27 cellular contexts compared by ENCODE assay signal in genomic region chr6:31179042-31179386, GRCh38. TPM values are rescaled to one million over a fixed set of nuclear protein-coding genes. Genes with fewer than 3 reads are reported as not detected.
DNase-seq lines count a peak whose midpoint lies in the region; ATAC-seq, FAIRE-seq and TF ChIP-seq lines count a peak whose summit lies in the region.
"Had no signal": no experiment of that assay in that cellular context is flagged by ENCODE, and none has a peak within 500 bp of the region (broad histone marks: within the 10 kb centered on the region; RNA-seq: fewer than 3 reads in every experiment).

No MANE protein-coding gene starts in this region.

- H3K27me3 ChIP-seq in left ventricle myocardium inferior (ENCODE audit: low read depth) (no peaks in the 10 kb centered on the region), heart left ventricle (no peaks in the 10 kb centered on the region), endothelial cell of umbilical vein (ENCODE audit: control insufficient read depth in 2 of 2, insufficient read depth in 2 of 2, low read length in 2 of 2) (no peaks in the 10 kb centered on the region)
- H3K27me3 ChIP-seq: left lung, sigmoid colon, suprapubic skin, uterus had no signal

- TF ChIP-seq POLR2A in heart left ventricle (IDR thresholded peaks at IDR 0.05) (no peak), endothelial cell of umbilical vein (IDR thresholded peaks at IDR 0.05; ENCODE audit: low read depth, low read length) (no peak), GM12892 (IDR thresholded peaks at IDR 0.05; ENCODE audit: low read depth, low read length) (no peak)

- intact Hi-C loops in left ventricle myocardium inferior (cut with micrococcal nuclease): no loop called here
- intact Hi-C loops in heart left ventricle (cut with DNase I): loop anchor here in 1 of 10 donors (5.0 kb wide), 1 partner anchor 42 kb away; the partner anchor contains the start of gene PSORS1C2
- intact Hi-C loops in endothelial cell of umbilical vein (cut with micrococcal nuclease): no loop called here

- CTCF ChIA-PET in endothelial cell of umbilical vein (lab: Charles Lee): interaction anchor here (1.2 to 2.9 kb wide), 2 partner anchors 13 to 42 kb away, joined by 3 to 12 read pairs; no protein-coding TSS in a partner anchor

- H3K4me1 Mint-ChIP-seq in T-helper 17 cell: peaks cover 19% of the 10 kb centered on the region
- peaks cover 22% of the 10 kb centered on the region for H3K4me1 Mint-ChIP-seq in stimulated activated memory B cell treated with anti-CD40 and anti-IgM and Interleukin-4, amounts not matched to agents 10 μg/mL and 1 μg/mL and 100 μg/mL, for 72 hours
- H3K4me1 Mint-ChIP-seq: mesothelial cell of epicardium, neural crest cell had no signal

- no TSS peak for BruUV-seq in endothelial cell of umbilical vein (replicated peaks; lab: Mats Ljungman, UMichigan)

- H4K20me1 ChIP-seq in endothelial cell of umbilical vein (replicated peaks; ENCODE audit: control insufficient read depth, extremely low read depth, insufficient read depth, low read length): no peaks in the 10 kb centered on the region

- H3K27ac ChIP-seq in left ventricle myocardium inferior (replicated peaks) (peak overlapping the region; percentile 0), heart left ventricle (no peak overlapping the region), endothelial cell of umbilical vein (ENCODE audit: insufficient read depth, low read depth, low read length) (no peak overlapping the region)
- H3K27ac ChIP-seq: coronary artery, left lung, sigmoid colon, suprapubic skin, uterus had no signal

- no peaks in the 10 kb centered on the region for H3K9me3 Mint-ChIP-seq in stimulated activated memory B cell treated with anti-CD40 and anti-IgM and Interleukin-4, amounts not matched to agents 10 μg/mL and 1 μg/mL and 100 μg/mL, for 72 hours
- H3K9me3 Mint-ChIP-seq: mesothelial cell of epicardium, neural crest cell had no signal

- H3K9me1 ChIP-seq in endothelial cell of umbilical vein (replicated peaks; ENCODE audit: control insufficient read depth, extremely low read depth, insufficient read depth, low read length): no peaks in the 10 kb centered on the region

- H3K4me3 Mint-ChIP-seq in T-helper 17 cell: peak overlapping the region; percentile 4
- H3K4me3 Mint-ChIP-seq in stimulated activated memory B cell treated with anti-CD40 and anti-IgM and Interleukin-4, amounts not matched to agents 10 μg/mL and 1 μg/mL and 100 μg/mL, for 72 hours: no peak overlapping the region
- H3K4me3 Mint-ChIP-seq: mesothelial cell of epicardium, neural crest cell had no signal

- H3K4me3 ChIP-seq in left ventricle myocardium inferior: no peak overlapping the region
- H3K4me3 ChIP-seq in heart left ventricle: no peak overlapping the region
- no peak overlapping the region for H3K4me3 ChIP-seq in endothelial cell of umbilical vein (replicated peaks in 1 of 3; ENCODE audit: insufficient read depth in 1 of 3, low read depth in 1 of 3, low read length in 3 of 3)
- H3K4me3 ChIP-seq: coronary artery, HAP-1, K562, sigmoid colon, suprapubic skin, uterus had no signal

- dilution Hi-C loops in endothelial cell of umbilical vein (cut with MboI; ENCODE audit: extremely low pct_ligation_motif_present, low sequenced_read_pairs): no loop called here

- ATAC-seq in heart left ventricle (no peak), T-helper 17 cell (no peak)
- ATAC-seq in stimulated activated memory B cell treated with anti-CD40 and anti-IgM and Interleukin-4, amounts not matched to agents 10 μg/mL and 1 μg/mL and 100 μg/mL, for 72 hours: no peak
- ATAC-seq: left lung had no signal

- no peaks in the 10 kb centered on the region for H3K27me3 Mint-ChIP-seq in T-helper 17 cell
- H3K27me3 Mint-ChIP-seq in stimulated activated memory B cell treated with anti-CD40 and anti-IgM and Interleukin-4, amounts not matched to agents 10 μg/mL and 1 μg/mL and 100 μg/mL, for 72 hours: no peaks in the 10 kb centered on the region

- peak overlapping the region; percentile 47 for H2AFZ ChIP-seq in endothelial cell of umbilical vein (ENCODE audit: low read depth, low read length)

- no peaks in the 10 kb centered on the region for H3K9me3 ChIP-seq in left ventricle myocardium inferior (replicated peaks)
- H3K9me3 ChIP-seq in heart left ventricle: no peaks in the 10 kb centered on the region
- no peaks in the 10 kb centered on the region for H3K9me3 ChIP-seq in T-helper 17 cell (ENCODE audit: control insufficient read depth, low read length, poor library complexity, severe bottlenecking)
- H3K9me3 ChIP-seq in endothelial cell of umbilical vein (replicated peaks; ENCODE audit: control insufficient read depth, insufficient read depth, low read length): no peaks in the 10 kb centered on the region
- H3K9me3 ChIP-seq: HAP-1, left lung, sigmoid colon, suprapubic skin, uterus had no signal

- H3K79me2 ChIP-seq in endothelial cell of umbilical vein (ENCODE audit: control insufficient read depth, insufficient read depth, low read length): no peaks in the 10 kb centered on the region

- DNase-seq in left ventricle myocardium inferior (no peak), heart left ventricle (no peak), T-helper 17 cell (no peak), endothelial cell of umbilical vein (ENCODE audit: low read depth, low spot score) (no peak), GOT3 (lab: John Stamatoyannopoulos, UW) (no peak), islet precursor cell (no peak), GM12892 (ENCODE audit: insufficient read length) (no peak)
- DNase-seq: activated gamma-delta T cell treated with Interleukin-2 at 50 U/mL for 16 hours, amniotic stem cell, head of caudate nucleus, left lung, MV-4-11, NCI-H1694 treated with DMSO at 0.1 percent for 48 hours, NCI-H69, sigmoid colon, uterus had no signal

- H3K4me1 ChIP-seq in left ventricle myocardium inferior (peaks cover 41% of the 10 kb centered on the region), heart left ventricle (peaks cover 0 to 42% (median 0%) of the 10 kb centered on the region in 12 donors), endothelial cell of umbilical vein (ENCODE audit: control insufficient read depth, extremely low read depth, insufficient read depth, low read length) (peaks cover 6% of the 10 kb centered on the region)
- H3K4me1 ChIP-seq: HAP-1, uterus had no signal

- POLR2A ChIA-PET in endothelial cell of umbilical vein (lab: Charles Lee): no interaction called here

- peaks cover 6% of the 10 kb centered on the region for H3K36me3 ChIP-seq in left ventricle myocardium inferior
- peaks cover 0 to 4% (median 0%) of the 10 kb centered on the region in 9 donors for H3K36me3 ChIP-seq in heart left ventricle
- H3K36me3 ChIP-seq in endothelial cell of umbilical vein (ENCODE audit: control insufficient read depth in 2 of 2, extremely low read depth in 1 of 2, insufficient read depth in 2 of 2, low read length in 2 of 2): no peaks in the 10 kb centered on the region
- H3K36me3 ChIP-seq: HAP-1, sigmoid colon, uterus had no signal

- H3K27ac Mint-ChIP-seq in T-helper 17 cell: peak overlapping the region; percentile 1
- H3K27ac Mint-ChIP-seq in stimulated activated memory B cell treated with anti-CD40 and anti-IgM and Interleukin-4, amounts not matched to agents 10 μg/mL and 1 μg/mL and 100 μg/mL, for 72 hours: peak overlapping the region; percentile 7
- H3K27ac Mint-ChIP-seq: mesothelial cell of epicardium, progenitor cell of endocrine pancreas had no signal

- no peak overlapping the region for H3K9ac ChIP-seq in endothelial cell of umbilical vein (replicated peaks; ENCODE audit: extremely low read depth, insufficient read depth, low read length)

- no peak overlapping the region for H3K4me2 ChIP-seq in endothelial cell of umbilical vein (ENCODE audit: insufficient read depth, low read length)

- H3K36me3 Mint-ChIP-seq in T-helper 17 cell (ENCODE audit: low read depth): no peaks in the 10 kb centered on the region
- no peaks in the 10 kb centered on the region for H3K36me3 Mint-ChIP-seq in stimulated activated memory B cell treated with anti-CD40 and anti-IgM and Interleukin-4, amounts not matched to agents 10 μg/mL and 1 μg/mL and 100 μg/mL, for 72 hours
- H3K36me3 Mint-ChIP-seq: mesothelial cell of epicardium had no signal

- no peak for TF ChIP-seq CTCF in left ventricle myocardium inferior (IDR thresholded peaks at IDR 0.05; ENCODE audit: borderline replicate concordance)
- TF ChIP-seq CTCF in heart left ventricle (IDR thresholded peaks at IDR 0.05): no peak
- TF ChIP-seq CTCF in endothelial cell of umbilical vein (IDR thresholded peaks at IDR 0.05; ENCODE audit: extremely low read depth in 1 of 2, insufficient read depth in 1 of 2, low read depth in 1 of 2, low read length in 2 of 2): no peak

- no peak for FAIRE-seq in endothelial cell of umbilical vein (lab: Jason Lieb, UNC)
- FAIRE-seq in GM12892 (lab: Jason Lieb, UNC): no peak
- FAIRE-seq: bronchial epithelial cell, endometrium, K562 had no signal

- 62 to 78% (median 72%) methylated on average over 4 of the region's 4 CpGs for WGBS in heart left ventricle, 4 donors

RNA-seq across cellular contexts. Expression of gene POU5F1, which starts 8.5 kb away (rescaled TPM):
- total RNA-seq in left ventricle myocardium inferior (0.69 TPM), heart left ventricle (1 to 10 TPM in 1 of 9 donors, under 1 TPM in 7, not detected in 1; 0.16 to 1.3 (median 0.31) TPM), T-helper 17 cell (not detected), endothelial cell of umbilical vein (not detected in 2 replicates)
- polyA plus RNA-seq in heart left ventricle (under 1 TPM; 0.72 to 0.91 TPM), endothelial cell of umbilical vein (0.63 and 0.94 TPM in 2 replicates)
- polyA plus RNA-seq in endothelial cell of umbilical vein (2011; cell fraction: cytosol; rRNA removed): 0.04 TPM in 1 of 2 replicates, not detected in the other
- polyA plus RNA-seq in endothelial cell of umbilical vein (2011; cell fraction: nucleus; rRNA removed): 0.24 TPM in 1 of 2 replicates, not detected in the other
- 0.22 and 0.33 TPM in 2 replicates for polyA plus RNA-seq in endothelial cell of umbilical vein (2012)
- polyA minus RNA-seq in endothelial cell of umbilical vein: 0.85 TPM in 1 of 2 replicates, not detected in the other
- polyA minus RNA-seq in endothelial cell of umbilical vein (2011; cell fraction: cytosol; rRNA and poly(A)+ RNA removed): not detected
- polyA minus RNA-seq in endothelial cell of umbilical vein (2011; cell fraction: nucleus; rRNA and poly(A)+ RNA removed): not detected in 2 replicates
- polyA plus RNA-seq in GM12892 (2012; ENCODE audit: missing spikeins): 4.1 TPM
- total RNA-seq: mesothelial cell of epicardium, neural crest cell had no signal

RNA-seq across cellular contexts. Expression of gene TCF19, which starts 20.6 kb away (rescaled TPM):
- total RNA-seq in left ventricle myocardium inferior (2.8 TPM), heart left ventricle (10 to 100 TPM in 1 of 9 donors, 1 to 10 TPM in 8; 1.8 to 12.9 (median 2.7) TPM), T-helper 17 cell (1 to 10 TPM; 3.7 to 4.1 TPM), endothelial cell of umbilical vein (28.0 and 31.7 TPM in 2 replicates)
- polyA plus RNA-seq in heart left ventricle (1 to 10 TPM; 1.8 to 2.6 TPM), endothelial cell of umbilical vein (13.9 and 14.5 TPM in 2 replicates)
- 17.9 and 18.4 TPM in 2 replicates for polyA plus RNA-seq in endothelial cell of umbilical vein (2011; cell fraction: cytosol; rRNA removed)
- polyA plus RNA-seq in endothelial cell of umbilical vein (2011; cell fraction: nucleus; rRNA removed): 18.3 and 23.7 TPM in 2 replicates
- 8.6 and 18.4 TPM in 2 replicates for polyA plus RNA-seq in endothelial cell of umbilical vein (2012)
- polyA minus RNA-seq in endothelial cell of umbilical vein: 10.4 and 12.6 TPM in 2 replicates
- polyA minus RNA-seq in endothelial cell of umbilical vein (2011; cell fraction: cytosol; rRNA and poly(A)+ RNA removed): 19.5 TPM
- 5.6 and 6.6 TPM in 2 replicates for polyA minus RNA-seq in endothelial cell of umbilical vein (2011; cell fraction: nucleus; rRNA and poly(A)+ RNA removed)
- polyA plus RNA-seq in GM12892 (2012; ENCODE audit: missing spikeins): 43.0 TPM

RNA-seq across cellular contexts. Expression of gene CCHCR1, which starts 21.4 kb away (rescaled TPM):
- 13.3 TPM for total RNA-seq in left ventricle myocardium inferior
- 10 to 100 TPM in 6 of 9 donors, 1 to 10 TPM in 3; 6.0 to 16.4 (median 12.5) TPM for total RNA-seq in heart left ventricle
- polyA plus RNA-seq in heart left ventricle: 10 to 100 TPM in 1 of 2 donors, 1 to 10 TPM in 1; 10.0 to 10.3 TPM
- 10 to 100 TPM; 17.9 to 18.0 TPM for total RNA-seq in T-helper 17 cell
- total RNA-seq in endothelial cell of umbilical vein: 22.9 and 23.2 TPM in 2 replicates
- 12.0 and 12.8 TPM in 2 replicates for polyA plus RNA-seq in endothelial cell of umbilical vein
- polyA plus RNA-seq in endothelial cell of umbilical vein (2011; cell fraction: cytosol; rRNA removed): 15.1 and 16.7 TPM in 2 replicates
- polyA plus RNA-seq in endothelial cell of umbilical vein (2011; cell fraction: nucleus; rRNA removed): 46.6 and 48.1 TPM in 2 replicates
- 14.3 and 15.9 TPM in 2 replicates for polyA plus RNA-seq in endothelial cell of umbilical vein (2012)
- polyA minus RNA-seq in endothelial cell of umbilical vein: 11.4 and 12.8 TPM in 2 replicates
- polyA minus RNA-seq in endothelial cell of umbilical vein (2011; cell fraction: cytosol; rRNA and poly(A)+ RNA removed): 9.7 TPM
- 11.2 and 15.5 TPM in 2 replicates for polyA minus RNA-seq in endothelial cell of umbilical vein (2011; cell fraction: nucleus; rRNA and poly(A)+ RNA removed)
- polyA plus RNA-seq in GM12892 (2012; ENCODE audit: missing spikeins): 38.9 TPM

RNA-seq across cellular contexts. Expression of gene PSORS1C2, which starts 40.1 kb away (rescaled TPM):
- total RNA-seq in left ventricle myocardium inferior: not detected
- not detected for total RNA-seq in heart left ventricle
- polyA plus RNA-seq in heart left ventricle: not detected
- total RNA-seq in T-helper 17 cell: not detected
- not detected in 2 replicates for total RNA-seq in endothelial cell of umbilical vein
- not detected in 2 replicates for polyA plus RNA-seq in endothelial cell of umbilical vein
- not detected in 2 replicates for polyA plus RNA-seq in endothelial cell of umbilical vein (2011; cell fraction: cytosol; rRNA removed)
- polyA plus RNA-seq in endothelial cell of umbilical vein (2011; cell fraction: nucleus; rRNA removed): not detected in 2 replicates
- not detected in 2 replicates for polyA plus RNA-seq in endothelial cell of umbilical vein (2012)
- polyA minus RNA-seq in endothelial cell of umbilical vein: not detected in 2 replicates
- not detected for polyA minus RNA-seq in endothelial cell of umbilical vein (2011; cell fraction: cytosol; rRNA and poly(A)+ RNA removed)
- not detected in 2 replicates for polyA minus RNA-seq in endothelial cell of umbilical vein (2011; cell fraction: nucleus; rRNA and poly(A)+ RNA removed)
- polyA plus RNA-seq in GM12892 (2012; ENCODE audit: missing spikeins): not detected
- total RNA-seq: bronchial epithelial cell, K562, left lung, mesothelial cell of epicardium, neural crest cell, progenitor cell of endocrine pancreas, sigmoid colon, uterus had no signal
- polyA plus RNA-seq: BJ, K562, sigmoid colon had no signal

RNA-seq across cellular contexts. Expression of gene CDSN, which starts 58.8 kb away (rescaled TPM):
- total RNA-seq in left ventricle myocardium inferior: not detected
- total RNA-seq in heart left ventricle: under 1 TPM in 1 of 9 donors, not detected in 8; 0.56 TPM
- under 1 TPM in 1 of 2 donors, not detected in 1; 0.15 TPM for polyA plus RNA-seq in heart left ventricle
- total RNA-seq in T-helper 17 cell: not detected
- not detected in 2 replicates for total RNA-seq in endothelial cell of umbilical vein
- 0.03 TPM in 1 of 2 replicates, not detected in the other for polyA plus RNA-seq in endothelial cell of umbilical vein
- polyA plus RNA-seq in endothelial cell of umbilical vein (2011; cell fraction: cytosol; rRNA removed): 0.03 TPM in 1 of 2 replicates, not detected in the other
- polyA plus RNA-seq in endothelial cell of umbilical vein (2011; cell fraction: nucleus; rRNA removed): not detected in 2 replicates
- not detected in 2 replicates for polyA plus RNA-seq in endothelial cell of umbilical vein (2012)
- not detected in 2 replicates for polyA minus RNA-seq in endothelial cell of umbilical vein
- not detected for polyA minus RNA-seq in endothelial cell of umbilical vein (2011; cell fraction: cytosol; rRNA and poly(A)+ RNA removed)
- 0.24 TPM in 1 of 2 replicates, not detected in the other for polyA minus RNA-seq in endothelial cell of umbilical vein (2011; cell fraction: nucleus; rRNA and poly(A)+ RNA removed)
- polyA plus RNA-seq in GM12892 (2012; ENCODE audit: missing spikeins): not detected
- total RNA-seq: bronchial epithelial cell, K562, mesothelial cell of epicardium, neural crest cell, progenitor cell of endocrine pancreas, sigmoid colon had no signal
- polyA plus RNA-seq: BJ, K562, sigmoid colon had no signal
